25 cellular contexts compared by ENCODE assay signal in the genomic region with DNA sequence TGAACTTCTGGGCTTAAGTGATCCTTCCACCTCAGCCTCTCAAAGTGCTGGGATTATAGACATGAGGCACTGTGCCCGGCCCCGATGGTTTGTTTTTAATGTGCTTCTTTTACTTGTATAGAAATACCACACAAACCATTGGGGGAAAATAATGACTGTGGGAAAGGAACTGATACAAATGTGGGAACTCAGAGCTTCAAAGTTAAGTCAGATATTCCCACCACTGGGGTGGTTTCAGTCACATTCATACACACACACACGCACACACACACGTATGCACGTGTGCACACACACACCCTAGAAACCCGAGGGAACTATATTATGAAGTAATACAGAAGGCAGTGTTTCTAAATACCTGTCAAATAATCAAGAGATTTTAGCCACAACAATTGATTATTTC. TPM values are rescaled to one million over a fixed set of nuclear protein-coding genes. Genes with fewer than 3 reads are reported as not detected.
DNase-seq lines count a peak whose midpoint lies in the region; ATAC-seq and TF ChIP-seq lines count a peak whose summit lies in the region.
"Had no signal": no experiment of that assay in that cellular context is flagged by ENCODE, and none has a peak within 500 bp of the region (broad histone marks: within the 10 kb centered on the region; RNA-seq: fewer than 3 reads in every experiment).

No MANE protein-coding gene starts in this region.

- no peak for TF ChIP-seq CTCF in GM12865 (IDR thresholded peaks at IDR 0.05; ENCODE audit: insufficient read depth, low read depth, low read length, missing control alignments)

- H2BK15ac ChIP-seq in mesenchymal stem cell (ENCODE audit: low read depth, poor library complexity, severe bottlenecking): no peak overlapping the region

- peaks cover 0 to 3% of the 10 kb centered on the region in 2 experiments for H3K27me3 ChIP-seq in mesenchymal stem cell (ENCODE audit: control insufficient read depth in 1 of 2, insufficient read depth in 1 of 2, low read length in 2 of 2)
- H3K27me3 ChIP-seq in trophoblast cell (ENCODE audit: insufficient read depth, low read length): no peaks in the 10 kb centered on the region
- H3K27me3 ChIP-seq: MG63 had no signal

- H3K79me1 ChIP-seq in mesenchymal stem cell (replicated peaks; ENCODE audit: low read length, poor library complexity, severe bottlenecking) (peaks cover 3% of the 10 kb centered on the region), trophoblast cell (ENCODE audit: low read length) (no peaks in the 10 kb centered on the region)

- H4K12ac ChIP-seq in trophoblast cell (ENCODE audit: low read depth, low read length): no peak overlapping the region

- H3K9ac ChIP-seq in mesenchymal stem cell (ENCODE audit: low read length) (no peak overlapping the region), trophoblast cell (ENCODE audit: low read length) (no peak overlapping the region)
- H3K9ac ChIP-seq: SK-N-SH had no signal

- no peak overlapping the region for H3K4me2 ChIP-seq in mesenchymal stem cell (ENCODE audit: low read length, poor library complexity, severe bottlenecking)
- no peak overlapping the region for H3K4me2 ChIP-seq in trophoblast cell (ENCODE audit: low read length)
- H3K4me2 ChIP-seq: SK-N-SH had no signal

- H2BK12ac ChIP-seq in mesenchymal stem cell (ENCODE audit: low read length in 2 of 2) (no peak overlapping the region), trophoblast cell (ENCODE audit: low read length) (no peak overlapping the region)

- no peaks in the 10 kb centered on the region for H3K36me3 Mint-ChIP-seq in activated CD4-positive, alpha-beta T cell treated with anti-CD3 and anti-CD28 coated beads, Interleukin-2, amount 10 ng/mL, durations not matched to agents 24 days and 14 days (ENCODE audit: low read depth)

- H2BK5ac ChIP-seq in mesenchymal stem cell (ENCODE audit: low read depth, low read length, poor library complexity, severe bottlenecking) (peak overlapping the region; percentile 11), trophoblast cell (ENCODE audit: low read depth, low read length, poor library complexity) (no peak overlapping the region)

- DNase-seq in activated CD4-positive, alpha-beta T cell treated with anti-CD3 and anti-CD28 coated beads, Interleukin-2, amount 50 U/mL, for 48 hours: peak; percentile 9 to 32
- no peak for DNase-seq in activated CD4-positive, alpha-beta T cell treated with anti-CD3 and anti-CD28 coated beads, Interleukin-2, amount 10 ng/mL, durations not matched to agents 24 days and 14 days
- DNase-seq in GM12865 (ENCODE audit: low read depth) (peak; percentile 86), mesenchymal stem cell (no peak), trophoblast cell (no peak)
- no peak for DNase-seq in activated CD8-positive, alpha-beta memory T cell treated with anti-CD3 and anti-CD28 coated beads, Interleukin-2, amount 50 U/mL, for 4 hours
- DNase-seq: Caco-2; CD4-positive, alpha-beta T cell; GF-D8; IMR-90; Kasumi-1; MG63; NCI-H187 treated with DMSO at 0.1 percent for 48 hours; NCI-H345; NCI-H524 treated with DMSO at 0.1 percent for 48 hours; PC-3; RPMI8226; SHP77 treated with DMSO at 0.1 percent for 48 hours; SK-N-SH had no signal

- H3K9me3 ChIP-seq in mesenchymal stem cell (ENCODE audit: control insufficient read depth, low read length) (peaks cover 4% of the 10 kb centered on the region), trophoblast cell (ENCODE audit: insufficient read depth, low read depth, low read length) (peaks cover 2% of the 10 kb centered on the region)
- H3K9me3 ChIP-seq: Caco-2, MG63, SK-N-SH had no signal

- no peaks in the 10 kb centered on the region for H3K9me3 Mint-ChIP-seq in activated CD4-positive, alpha-beta T cell treated with anti-CD3 and anti-CD28 coated beads, Interleukin-2, amount 10 ng/mL, durations not matched to agents 24 days and 14 days
- H3K9me3 Mint-ChIP-seq: CD4-positive, alpha-beta T cell had no signal

- no peak overlapping the region for H3K27ac Mint-ChIP-seq in activated CD4-positive, alpha-beta T cell treated with anti-CD3 and anti-CD28 coated beads, Interleukin-2, amount 10 ng/mL, durations not matched to agents 24 days and 14 days
- H3K27ac Mint-ChIP-seq: CD4-positive, alpha-beta T cell had no signal

- no peaks in the 10 kb centered on the region for H3K27me3 Mint-ChIP-seq in activated CD4-positive, alpha-beta T cell treated with anti-CD3 and anti-CD28 coated beads, Interleukin-2, amount 10 ng/mL, durations not matched to agents 24 days and 14 days
- H3K27me3 Mint-ChIP-seq: CD4-positive, alpha-beta T cell had no signal

- no peak overlapping the region for H3K18ac ChIP-seq in mesenchymal stem cell (ENCODE audit: low read depth in 1 of 2, low read length in 2 of 2)
- no peak overlapping the region for H3K18ac ChIP-seq in trophoblast cell (ENCODE audit: low read length)

- H3K4me1 Mint-ChIP-seq in activated CD4-positive, alpha-beta T cell treated with anti-CD3 and anti-CD28 coated beads, Interleukin-2, amount 10 ng/mL, durations not matched to agents 24 days and 14 days: no peaks in the 10 kb centered on the region

- intact Hi-C loops in activated CD4-positive, alpha-beta T cell treated with anti-CD3 and anti-CD28 coated beads, Interleukin-2, amount 10 ng/mL, durations not matched to agents 24 days and 14 days (cut with micrococcal nuclease): no loop called here

- H4K91ac ChIP-seq in mesenchymal stem cell (ENCODE audit: low read length) (no peak overlapping the region), trophoblast cell (ENCODE audit: low read depth, low read length) (no peak overlapping the region)

- H3K79me2 ChIP-seq in trophoblast cell (ENCODE audit: control insufficient read depth, insufficient read depth, low read length, poor library complexity): no peaks in the 10 kb centered on the region

- no peak overlapping the region for H3K4ac ChIP-seq in mesenchymal stem cell (ENCODE audit: low read depth in 1 of 2, low read length in 2 of 2)
- no peak overlapping the region for H3K4ac ChIP-seq in trophoblast cell (ENCODE audit: low read depth, low read length)

- no peak overlapping the region for H2AFZ ChIP-seq in mesenchymal stem cell (ENCODE audit: low read depth, low read length)
- no peak overlapping the region for H2AFZ ChIP-seq in trophoblast cell (ENCODE audit: insufficient read depth, low read length, poor library complexity)

- H2BK120ac ChIP-seq in mesenchymal stem cell (ENCODE audit: low read depth, low read length) (no peak overlapping the region), trophoblast cell (ENCODE audit: insufficient read depth, low read length, poor library complexity) (no peak overlapping the region)

- WGBS in mesenchymal stem cell: 100% methylated on average over 1 of the region's 6 CpGs
- no CpG with 5 or more reads among the region's 6 CpGs for WGBS in trophoblast cell (ENCODE audit: extremely low coverage, insufficient coverage, insufficient read length)

- no peak overlapping the region for H3K4me3 Mint-ChIP-seq in activated CD4-positive, alpha-beta T cell treated with anti-CD3 and anti-CD28 coated beads, Interleukin-2, amount 10 ng/mL, durations not matched to agents 24 days and 14 days
- H3K4me3 Mint-ChIP-seq: CD4-positive, alpha-beta T cell had no signal

- no peak overlapping the region for H3K23ac ChIP-seq in mesenchymal stem cell (ENCODE audit: low read length in 2 of 2)
- H3K23ac ChIP-seq in trophoblast cell (ENCODE audit: low read length): no peak overlapping the region

- H3K14ac ChIP-seq in mesenchymal stem cell (ENCODE audit: low read length in 2 of 2) (no peak overlapping the region), trophoblast cell (ENCODE audit: low read length) (no peak overlapping the region)

- no peaks in the 10 kb centered on the region for H3K4me1 ChIP-seq in mesenchymal stem cell (ENCODE audit: control insufficient read depth, insufficient read depth, low read depth, low read length)
- no peaks in the 10 kb centered on the region for H3K4me1 ChIP-seq in trophoblast cell (ENCODE audit: control insufficient read depth in 1 of 2, insufficient read depth in 2 of 2, low read length in 2 of 2)
- H3K4me1 ChIP-seq: Caco-2 had no signal

- H3K36me3 ChIP-seq in mesenchymal stem cell (ENCODE audit: control insufficient read depth in 1 of 2, insufficient read depth in 2 of 2, low read depth in 1 of 2, low read length in 2 of 2): peaks cover 0 to 56% of the 10 kb centered on the region in 2 experiments
- H3K36me3 ChIP-seq in trophoblast cell (ENCODE audit: control insufficient read depth in 1 of 2, insufficient read depth in 2 of 2, low read length in 2 of 2): no peaks in the 10 kb centered on the region

- no peak overlapping the region for H3K27ac ChIP-seq in mesenchymal stem cell (ENCODE audit: low read length, poor library complexity, severe bottlenecking)
- H3K27ac ChIP-seq in trophoblast cell (ENCODE audit: low read depth, low read length): no peak overlapping the region

- H2AK5ac ChIP-seq in mesenchymal stem cell (ENCODE audit: low read length, severe bottlenecking): no peak overlapping the region
- no peak overlapping the region for H2AK5ac ChIP-seq in trophoblast cell (ENCODE audit: low read length)

- H3K4me3 ChIP-seq in GM12865 (ENCODE audit: low read depth, low read length): no peak overlapping the region
- no peak overlapping the region for H3K4me3 ChIP-seq in mesenchymal stem cell (ENCODE audit: insufficient read depth in 1 of 2, low read depth in 1 of 2, low read length in 2 of 2)
- H3K4me3 ChIP-seq in trophoblast cell (ENCODE audit: low read depth, low read length): no peak overlapping the region
- H3K4me3 ChIP-seq: MG63 had no signal

- peak; percentile 57 for ATAC-seq in HG02870 (IDR thresholded peaks at IDR 0.05; ENCODE audit: unreplicated experiment)
- no peak for ATAC-seq in GM19395 (IDR thresholded peaks at IDR 0.05; ENCODE audit: unreplicated experiment)
- ATAC-seq: PC-3 had no signal

- H4K8ac ChIP-seq in mesenchymal stem cell (ENCODE audit: low read length): no peak overlapping the region
- no peak overlapping the region for H4K8ac ChIP-seq in trophoblast cell (ENCODE audit: low read depth, low read length)

RNA-seq across cellular contexts. Expression of gene CPA4, which starts 17.0 kb away (rescaled TPM):
- not detected in 2 replicates for total RNA-seq in activated CD4-positive, alpha-beta T cell treated with anti-CD3 and anti-CD28 coated beads, Interleukin-2, amount 10 ng/mL, durations not matched to agents 24 days and 14 days
- polyA plus RNA-seq in mesenchymal stem cell (2013, experiment 1 of 2): 36.9 TPM
- polyA plus RNA-seq in mesenchymal stem cell (2013, experiment 2 of 2): 36.9 TPM
- 2.5 and 3.8 TPM in 2 replicates for polyA plus RNA-seq in trophoblast cell (2013)
- total RNA-seq: CD4-positive, alpha-beta T cell; H1 had no signal

RNA-seq across cellular contexts. Expression of gene CPA5, which starts 34.6 kb away (rescaled TPM):
- 0.47 and 0.93 TPM in 2 replicates for total RNA-seq in activated CD4-positive, alpha-beta T cell treated with anti-CD3 and anti-CD28 coated beads, Interleukin-2, amount 10 ng/mL, durations not matched to agents 24 days and 14 days
- polyA plus RNA-seq in mesenchymal stem cell (2013, experiment 1 of 2): 0.26 TPM
- polyA plus RNA-seq in mesenchymal stem cell (2013, experiment 2 of 2): 0.14 TPM
- 0.07 and 0.32 TPM in 2 replicates for polyA plus RNA-seq in trophoblast cell (2013)
- total RNA-seq: Caco-2; CD4-positive, alpha-beta T cell; H1; HT1080; PC-3 had no signal

RNA-seq across cellular contexts. Expression of gene CPA2, which starts 43.3 kb away (rescaled TPM):
- total RNA-seq in activated CD4-positive, alpha-beta T cell treated with anti-CD3 and anti-CD28 coated beads, Interleukin-2, amount 10 ng/mL, durations not matched to agents 24 days and 14 days: 0.14 TPM in 2 replicates
- polyA plus RNA-seq in mesenchymal stem cell (2013, experiment 1 of 2): not detected
- polyA plus RNA-seq in mesenchymal stem cell (2013, experiment 2 of 2): 0.10 TPM
- polyA plus RNA-seq in trophoblast cell (2013): 0.17 and 0.18 TPM in 2 replicates
- total RNA-seq: A172; CD4-positive, alpha-beta T cell; H1; HT1080; IMR-90; PC-3 had no signal
- polyA plus RNA-seq: BJ had no signal

Comparison
In these comparisons a context has a peak if more than half of its experiments do, and no peak if none do; other contexts are left out.
1. DNase-seq: peak in activated CD4-positive, alpha-beta T cell treated with anti-CD3 and anti-CD28 coated beads, Interleukin-2, amount 50 U/mL, for 48 hours (2 of 2) and GM12865 (single experiment); none in activated CD4-positive, alpha-beta T cell treated with anti-CD3 and anti-CD28 coated beads, Interleukin-2, amount 10 ng/mL, durations not matched to agents 24 days and 14 days (single experiment), mesenchymal stem cell (single experiment), trophoblast cell (0 of 2) and activated CD8-positive, alpha-beta memory T cell treated with anti-CD3 and anti-CD28 coated beads, Interleukin-2, amount 50 U/mL, for 4 hours (single experiment).